ENCODE assay signal across 31 cellular contexts in genomic region chr9:19920401-19920800, GRCh38.
"Had no signal": no experiment of that assay in that cellular context is flagged by ENCODE, and none has a peak within 500 bp of the region (broad histone marks: within the 10 kb centered on the region; RNA-seq: fewer than 3 reads in every experiment).

No MANE protein-coding gene starts in this region.

- H3K4me1 ChIP-seq: left lung, lower lobe of right lung, pancreas, prostate gland, stomach, testis, thyroid gland, transverse colon, upper lobe of right lung had no signal

- H3K36me3 Mint-ChIP-seq: mesothelial cell of epicardium; naive B cell; natural killer cell; stimulated activated naive B cell treated with anti-CD40 and anti-IgM and Interleukin-4, amounts not matched to agents 10 μg/mL and 1 μg/mL and 100 μg/mL, for 72 hours had no signal

- H3K4me2 ChIP-seq: hepatocyte had no signal

- H3K27ac ChIP-seq: hepatocyte, left lung, lower lobe of right lung, pancreas, prostate gland, skin epidermis, stomach, testis, thyroid gland, transverse colon, upper lobe of right lung had no signal

- FAIRE-seq: kidney, pancreas, urothelium cell line had no signal

- ATAC-seq: left colon; left lung; lower lobe of right lung; natural killer cell; pancreas; right cardiac atrium; sciatic nerve; stimulated activated naive B cell treated with anti-CD40 and anti-IgM and Interleukin-4, amounts not matched to agents 10 μg/mL and 1 μg/mL and 100 μg/mL, for 72 hours; stimulated activated naive CD8-positive, alpha-beta T cell treated with anti-CD3 and anti-CD28 coated beads, Interleukin-15, Interleukin-2, amounts not matched to agents 100 U/mL and 50 U/mL, for 24 hours; upper lobe of right lung had no signal

- H2AFZ ChIP-seq: hepatocyte had no signal

- H3K36me3 ChIP-seq: left lung, lower lobe of right lung, pancreas, prostate gland, stomach, thyroid gland, transverse colon, upper lobe of right lung had no signal

- H3K9me3 ChIP-seq: left lung, lower lobe of right lung, pancreas, prostate gland, stomach, testis, thyroid gland, transverse colon, upper lobe of right lung had no signal

- H3K4me3 ChIP-seq: hepatocyte, left lung, lower lobe of right lung, pancreas, prostate gland, skin epidermis, stomach, testis, thyroid gland, transverse colon, upper lobe of right lung had no signal

- H3K4me3 Mint-ChIP-seq: mesothelial cell of epicardium; naive B cell; natural killer cell; nephron progenitor cell; stimulated activated naive B cell treated with anti-CD40 and anti-IgM and Interleukin-4, amounts not matched to agents 10 μg/mL and 1 μg/mL and 100 μg/mL, for 72 hours had no signal

- DNase-seq: kidney; left colon; left lung; lower lobe of right lung; mammary epithelial cell; mesenchymal stem cell; naive B cell; natural killer cell; nephron progenitor cell; nucleus accumbens; pancreas; posterior cingulate gyrus; retina; right cardiac atrium; stimulated activated CD4-positive, alpha-beta T cell treated with anti-CD3 and anti-CD28 coated beads, Interleukin-12 subunit alpha, Interleukin-12 subunit beta, amount 100 ng/mL, for 4 hours; stimulated activated CD4-positive, alpha-beta T cell treated with anti-CD3 and anti-CD28 coated beads, Interleukin-15, amount 100 ng/mL, for 24 hours; stimulated activated CD4-positive, alpha-beta T cell treated with anti-CD3 and anti-CD28 coated beads, Interleukin-2, amount 100 ng/mL, for 24 hours; stimulated activated CD4-positive, alpha-beta T cell treated with anti-CD3 and anti-CD28 coated beads, Interleukin-4, amount 100 ng/mL, for 1 hour; stimulated activated naive B cell treated with anti-CD40 and anti-IgM and Interleukin-4, amounts not matched to agents 10 μg/mL and 1 μg/mL and 100 μg/mL, for 72 hours; stimulated activated naive CD8-positive, alpha-beta T cell treated with anti-CD3 and anti-CD28 coated beads, Interleukin-15, Interleukin-2, amounts not matched to agents 100 U/mL and 50 U/mL, for 24 hours; stomach; testis; thyroid gland; transverse colon; upper lobe of right lung had no signal

- H3K9me3 Mint-ChIP-seq: mesothelial cell of epicardium; naive B cell; natural killer cell; nephron progenitor cell; stimulated activated naive B cell treated with anti-CD40 and anti-IgM and Interleukin-4, amounts not matched to agents 10 μg/mL and 1 μg/mL and 100 μg/mL, for 72 hours had no signal

- H3K79me2 ChIP-seq: hepatocyte had no signal

- H3K27me3 ChIP-seq: hepatocyte, left lung, testis, thyroid gland had no signal

- H3K27ac Mint-ChIP-seq: mesothelial cell of epicardium; naive B cell; natural killer cell; nephron progenitor cell; stimulated activated naive B cell treated with anti-CD40 and anti-IgM and Interleukin-4, amounts not matched to agents 10 μg/mL and 1 μg/mL and 100 μg/mL, for 72 hours had no signal

- H3K4me1 Mint-ChIP-seq: naive B cell; stimulated activated naive B cell treated with anti-CD40 and anti-IgM and Interleukin-4, amounts not matched to agents 10 μg/mL and 1 μg/mL and 100 μg/mL, for 72 hours had no signal
